23 cellular contexts compared by ENCODE assay signal in the genomic region with DNA sequence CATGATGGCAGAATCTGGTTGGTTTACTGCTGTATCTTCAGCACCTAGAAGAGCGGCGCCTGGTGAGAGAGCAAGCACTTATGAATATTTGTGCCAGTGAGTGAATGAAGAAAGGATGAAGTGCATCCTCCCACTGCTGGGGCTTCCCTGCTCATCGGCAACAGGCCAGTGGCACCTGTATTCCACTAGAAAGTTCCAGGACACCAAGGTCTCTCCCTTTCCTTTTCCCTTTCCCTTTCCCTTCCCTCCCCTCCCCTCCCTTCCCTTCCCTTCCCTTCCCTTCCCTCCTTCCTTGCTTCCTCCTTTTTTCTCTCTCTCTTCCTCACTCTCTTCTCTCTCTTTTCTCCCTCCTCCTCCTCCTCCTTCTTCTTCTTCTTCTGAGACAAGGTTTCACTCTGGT.
DNase-seq lines count a peak whose midpoint lies in the region; ATAC-seq, FAIRE-seq and TF ChIP-seq lines count a peak whose summit lies in the region.
"Had no signal": no experiment of that assay in that cellular context is flagged by ENCODE, and none has a peak within 500 bp of the region (broad histone marks: within the 10 kb centered on the region; RNA-seq: fewer than 3 reads in every experiment).

No MANE protein-coding gene starts in this region.

- no peak overlapping the region for H2AFZ ChIP-seq in HepG2 (ENCODE audit: low read length)

- H3K27ac Mint-ChIP-seq in Calu3 (ENCODE audit: unreplicated experiment) = no peak overlapping the region
- H3K27ac Mint-ChIP-seq: B cell; CD4-positive, alpha-beta T cell; CD8-positive, alpha-beta T cell had no signal

- 92% methylated on average over 3 of the region's 3 CpGs for WGBS in HepG2 (ENCODE audit: low lambda C conversion rate)
- 61% methylated on average over 3 of the region's 3 CpGs for WGBS in right lobe of liver (ENCODE audit: insufficient coverage, low coverage, low lambda C conversion rate, missing lambda C conversion rate)

- no peak overlapping the region for H3K9ac ChIP-seq in HepG2 (ENCODE audit: insufficient read depth, low read depth, low read length)
- H3K9ac ChIP-seq: BLaER1 treated with 17β-estradiol and CSF1 and Interleukin-3, amounts not matched to agents 10 nM and 100 nM had no signal

- H3K4me3 ChIP-seq in HepG2 (replicated peaks in 1 of 3; ENCODE audit: insufficient read depth in 1 of 3, low read depth in 2 of 3, low read length in 3 of 3) (no peak overlapping the region), right lobe of liver (no peak overlapping the region)
- H3K4me3 ChIP-seq: A549; BLaER1 treated with 17β-estradiol and CSF1 and Interleukin-3, amounts not matched to agents 10 nM and 100 nM; GM12878 had no signal

- intact Hi-C loops in HepG2 (cut with micrococcal nuclease; ENCODE audit: unreplicated experiment) (no loop called here), right lobe of liver (cut with DNase I) (no loop called here), Calu3 (cut with micrococcal nuclease; ENCODE audit: unreplicated experiment) (no loop called here)

- in situ Hi-C loops in HepG2 (cut with HindIII; ENCODE audit: extremely low pct_ligation_motif_present, low pct_unique_long_range_greater_than_20kb) = no loop called here

- POLR2A ChIA-PET in HepG2 (lab: Yijun Ruan, JAX) = no interaction called here

- no peaks in the 10 kb centered on the region for H3K4me1 Mint-ChIP-seq in Calu3 (ENCODE audit: low read depth, unreplicated experiment)
- H3K4me1 Mint-ChIP-seq: B cell had no signal

- CTCF ChIA-PET in HepG2 (lab: Yijun Ruan, JAX; ENCODE audit: low intra/inter-chr PET ratio, low total read pairs) = no interaction called here
- CTCF ChIA-PET in Calu3 (lab: Charles Lee) = no interaction called here

- no peak overlapping the region for H3K4me3 Mint-ChIP-seq in Calu3 (ENCODE audit: low read depth, unreplicated experiment)
- H3K4me3 Mint-ChIP-seq: B cell; CD4-positive, alpha-beta T cell; CD8-positive, alpha-beta T cell had no signal

- H3K27ac ChIP-seq in HepG2 (ENCODE audit: extremely low read length, insufficient read depth, low read length) (no peak overlapping the region), right lobe of liver (no peak overlapping the region)
- H3K27ac ChIP-seq: 22Rv1; A549; BLaER1 treated with 17β-estradiol and CSF1 and Interleukin-3, amounts not matched to agents 10 nM and 100 nM; C4-2B had no signal

- no peak for TF ChIP-seq RAD21 in HepG2 (CRISPR knock-in tag; IDR thresholded peaks at IDR 0.05)

- no peak for TF ChIP-seq CTCF in HepG2 (CRISPR knock-in tag; IDR thresholded peaks at IDR 0.05)
- TF ChIP-seq CTCF in right lobe of liver (IDR thresholded peaks at IDR 0.05) = no peak
- no peak for TF ChIP-seq CTCF in Calu3 (IDR thresholded peaks at IDR 0.05; ENCODE audit: unreplicated experiment)

- FAIRE-seq in HepG2 (lab: Jason Lieb, UNC) = no peak
- FAIRE-seq: A549, GM12878, GM12892, GM18507 had no signal

- TF ChIP-seq EP300 in HepG2 (IDR thresholded peaks at IDR 0.05; ENCODE audit: low read depth in 2 of 2, low read length in 2 of 2) (no peak), HepG2 (CRISPR knock-in tag; IDR thresholded peaks at IDR 0.05; ENCODE audit: borderline replicate concordance) (no peak)

- peaks cover 5% of the 10 kb centered on the region for H3K9me3 Mint-ChIP-seq in Calu3 (ENCODE audit: low read depth, unreplicated experiment)
- H3K9me3 Mint-ChIP-seq: CD4-positive, alpha-beta T cell; CD8-positive, alpha-beta T cell had no signal

- TF ChIP-seq POLR2A in HepG2 (IDR thresholded peaks at IDR 0.05; ENCODE audit: insufficient read depth in 1 of 2, low read depth in 2 of 2, low read length in 2 of 2) = no peak
- TF ChIP-seq POLR2A in right lobe of liver (IDR thresholded peaks at IDR 0.05) = no peak

- peak; percentile 16 for DNase-seq in NCI-H345 (lab: John Stamatoyannopoulos, UW)
- no peak for DNase-seq in NCI-H345 treated with DMSO at 0.1 percent for 48 hours (lab: John Stamatoyannopoulos, UW; ENCODE audit: unreplicated experiment)
- DNase-seq in HepG2 (ENCODE audit: low spot score) = no peak
- no peak for DNase-seq in right lobe of liver
- DNase-seq in Calu3 = no peak
- DNase-seq: AML-193; Caco-2; CD4-positive, alpha-beta T cell; CD8-positive, alpha-beta T cell; DMS 273 treated with DMSO at 0.1 percent for 48 hours; DMS53; DMS79; DND-41; EL; GDM1 had no signal

- no peak overlapping the region for H3K4me2 ChIP-seq in HepG2 (ENCODE audit: low read depth, low read length)
- H3K4me2 ChIP-seq: A549; BLaER1 treated with 17β-estradiol and CSF1 and Interleukin-3, amounts not matched to agents 10 nM and 100 nM had no signal

- H3K36me3 Mint-ChIP-seq in Calu3 (ENCODE audit: insufficient read depth, unreplicated experiment) = no peaks in the 10 kb centered on the region
- H3K36me3 Mint-ChIP-seq: CD8-positive, alpha-beta T cell had no signal

- H3K36me3 ChIP-seq in HepG2 (replicated peaks in 1 of 2; ENCODE audit: control insufficient read depth in 1 of 2, insufficient read depth in 2 of 2, low read length in 2 of 2) = no peaks in the 10 kb centered on the region
- no peaks in the 10 kb centered on the region for H3K36me3 ChIP-seq in right lobe of liver
- H3K36me3 ChIP-seq: BLaER1 treated with 17β-estradiol and CSF1 and Interleukin-3, amounts not matched to agents 10 nM and 100 nM had no signal

- H3K9me3 ChIP-seq in HepG2 (ENCODE audit: low read length) = no peaks in the 10 kb centered on the region
- H3K9me3 ChIP-seq in right lobe of liver = no peaks in the 10 kb centered on the region
- H3K9me3 ChIP-seq: A549; BLaER1 treated with 17β-estradiol and CSF1 and Interleukin-3, amounts not matched to agents 10 nM and 100 nM; Caco-2 had no signal

- BruUV-seq in HepG2 (replicated peaks; lab: Mats Ljungman, UMichigan) (no TSS peak), Calu3 (replicated peaks; lab: Mats Ljungman, UMichigan) (no TSS peak)

- H3K27me3 Mint-ChIP-seq in Calu3 (ENCODE audit: unreplicated experiment) = no peaks in the 10 kb centered on the region

- no peaks in the 10 kb centered on the region for H4K20me1 ChIP-seq in HepG2 (ENCODE audit: insufficient read depth, low read length)
- H4K20me1 ChIP-seq: BLaER1 treated with 17β-estradiol and CSF1 and Interleukin-3, amounts not matched to agents 10 nM and 100 nM had no signal

- no peaks in the 10 kb centered on the region for H3K27me3 ChIP-seq in HepG2 (ENCODE audit: control insufficient read depth in 1 of 2, insufficient read depth in 2 of 2, low read length in 2 of 2)
- H3K27me3 ChIP-seq in right lobe of liver = no peaks in the 10 kb centered on the region
- H3K27me3 ChIP-seq: BLaER1 treated with 17β-estradiol and CSF1 and Interleukin-3, amounts not matched to agents 10 nM and 100 nM had no signal

- H3K79me2 ChIP-seq in HepG2 (ENCODE audit: insufficient read depth, low read length) = no peaks in the 10 kb centered on the region

- ATAC-seq in HepG2 (no peak), right lobe of liver (no peak)
- ATAC-seq: A549; CD8-positive, alpha-beta T cell; GM12878 had no signal

- H3K4me1 ChIP-seq in HepG2 (ENCODE audit: insufficient read depth, low read length) (no peaks in the 10 kb centered on the region), right lobe of liver (peaks cover 0 to 5% (median 0%) of the 10 kb centered on the region in 4 donors)
- H3K4me1 ChIP-seq: A549; BLaER1 treated with 17β-estradiol and CSF1 and Interleukin-3, amounts not matched to agents 10 nM and 100 nM; Caco-2 had no signal

TF ChIP-seq in HepG2, 621 proteins besides CTCF, POLR2A, EP300 and RAD21 (continues in another document):
- TF ChIP-seq MAF1 (CRISPR knock-in tag; IDR thresholded peaks at IDR 0.05; ENCODE audit: borderline replicate concordance) (no peak), HNRNPK (IDR thresholded peaks at IDR 0.05; ENCODE audit: low read depth, low read length, poor library complexity, severe bottlenecking) (peak; percentile 65), FOSL1 (CRISPR knock-in tag; IDR thresholded peaks at IDR 0.05; ENCODE audit: borderline replicate concordance) (no peak), ZNF766 (CRISPR knock-in tag; IDR thresholded peaks at IDR 0.05; ENCODE audit: borderline replicate concordance) (no peak), ZSCAN12 (CRISPR knock-in tag; IDR thresholded peaks at IDR 0.05) (no peak), ZHX2 (IDR thresholded peaks at IDR 0.05; ENCODE audit: low read depth) (no peak), ZHX2 (CRISPR knock-in tag; IDR thresholded peaks at IDR 0.05; ENCODE audit: borderline replicate concordance) (no peak)
